Comparison of ENCODE assay signal across 14 cellular contexts in the genomic region with DNA sequence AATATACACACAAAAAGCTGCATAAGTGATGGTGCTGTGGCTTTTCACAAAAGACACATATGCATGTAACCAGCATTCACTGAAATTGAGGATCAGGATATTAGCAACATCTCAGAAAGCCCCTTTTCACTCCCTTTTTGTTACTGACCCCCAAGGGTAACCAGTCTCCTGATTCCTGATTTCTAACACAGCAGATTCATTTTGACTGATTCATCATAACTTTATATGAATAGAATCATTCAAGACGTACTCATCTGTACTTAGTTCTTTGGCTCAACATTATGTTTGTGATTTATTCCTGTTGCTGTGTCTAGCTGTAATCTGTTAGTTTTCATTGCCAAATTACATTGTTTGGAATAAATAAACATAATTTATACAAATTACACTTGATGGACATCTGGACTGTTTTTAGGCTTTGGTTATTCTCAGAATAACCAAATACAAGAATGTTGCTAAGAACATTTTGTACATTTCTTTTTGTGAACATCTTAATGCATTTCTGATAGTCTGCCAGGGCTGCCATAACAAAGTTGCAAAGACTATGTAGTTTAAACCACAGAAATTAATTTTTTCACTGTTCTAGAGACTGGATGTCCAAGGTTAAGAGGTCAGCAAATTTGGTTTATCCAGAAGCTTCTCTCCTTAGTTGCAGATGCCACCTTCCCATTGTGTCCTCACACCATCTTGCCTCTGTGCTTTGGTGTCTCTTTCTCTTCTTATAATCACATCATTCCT.
A peak's percentile ranks its signal among the peaks of the same experiment; 100 is the strongest.
DNase-seq lines count a peak whose midpoint lies in the region; ATAC-seq and TF ChIP-seq lines count a peak whose summit lies in the region.
"Had no signal": no experiment of that assay in that cellular context is flagged by ENCODE, and none has a peak within 500 bp of the region (broad histone marks: within the 10 kb centered on the region; RNA-seq: fewer than 3 reads in every experiment).

No MANE protein-coding gene starts in this region.

- no peak overlapping the region for H3K4me3 ChIP-seq in fibroblast of the aortic adventitia (ENCODE audit: low read depth, low read length)
- no peak overlapping the region for H3K4me3 ChIP-seq in retinal pigment epithelial cell (ENCODE audit: low read length)
- H3K4me3 ChIP-seq: thoracic aorta had no signal

- H3K36me3 Mint-ChIP-seq in effector memory CD8-positive, alpha-beta T cell (ENCODE audit: insufficient read depth) = no peaks in the 10 kb centered on the region
- H3K36me3 Mint-ChIP-seq: activated naive CD8-positive, alpha-beta T cell had no signal

- ATAC-seq in effector memory CD8-positive, alpha-beta T cell (replicated peaks) = no peak
- ATAC-seq in GM18907 (IDR thresholded peaks at IDR 0.05; ENCODE audit: unreplicated experiment) = no peak

- H3K9me3 Mint-ChIP-seq in effector memory CD8-positive, alpha-beta T cell = no peaks in the 10 kb centered on the region
- H3K9me3 Mint-ChIP-seq: nephron had no signal

- H3K27me3 Mint-ChIP-seq in effector memory CD8-positive, alpha-beta T cell = peaks cover 17 to 41% of the 10 kb centered on the region in 2 donors
- H3K27me3 Mint-ChIP-seq: activated naive CD8-positive, alpha-beta T cell had no signal

- no peak overlapping the region for H3K4me3 Mint-ChIP-seq in effector memory CD8-positive, alpha-beta T cell
- H3K4me3 Mint-ChIP-seq: activated naive CD8-positive, alpha-beta T cell; nephron had no signal

- peak; percentile 7 for DNase-seq in EL
- DNase-seq in amniotic epithelial cell (ENCODE audit: low read depth) = peak; percentile 43
- peak; percentile 19 for DNase-seq in fibroblast of the aortic adventitia (ENCODE audit: low read depth)
- DNase-seq in retinal pigment epithelial cell (ENCODE audit: low read depth) = peak; percentile 25
- no peak for DNase-seq in effector memory CD8-positive, alpha-beta T cell
- DNase-seq in GM20000 (ENCODE audit: low spot score) = no peak
- DNase-seq in amniotic stem cell (lab: John Stamatoyannopoulos, UW) = no peak
- DNase-seq: activated CD4-positive, CD25-positive, alpha-beta regulatory T cell; activated CD8-positive, alpha-beta memory T cell treated with anti-CD3 and anti-CD28 coated beads, Interleukin-2, amount 50 U/mL, for 48 hours; NCI-H1048 had no signal

- no peak overlapping the region for H3K27ac Mint-ChIP-seq in effector memory CD8-positive, alpha-beta T cell
- H3K27ac Mint-ChIP-seq: activated naive CD8-positive, alpha-beta T cell had no signal

- no peak for TF ChIP-seq CTCF in fibroblast of the aortic adventitia (IDR thresholded peaks at IDR 0.05; ENCODE audit: insufficient read depth, low read length)
- TF ChIP-seq CTCF in retinal pigment epithelial cell (conservative IDR thresholded peaks at IDR 0.05; ENCODE audit: low read depth, low read length) = no peak
- no peak for TF ChIP-seq CTCF in GM20000 (IDR thresholded peaks at IDR 0.05; ENCODE audit: extremely low read depth, missing control alignments)

- no peaks in the 10 kb centered on the region for H3K4me1 Mint-ChIP-seq in effector memory CD8-positive, alpha-beta T cell (ENCODE audit: low read depth in 2 of 2)
- H3K4me1 Mint-ChIP-seq: nephron had no signal

Comparison
In these comparisons a context has a peak if more than half of its experiments do, and no peak if none do; other contexts are left out.
1. DNase-seq: peak in EL (single experiment), amniotic epithelial cell (single experiment), fibroblast of the aortic adventitia (single experiment) and retinal pigment epithelial cell (single experiment); none in effector memory CD8-positive, alpha-beta T cell (0 of 3), GM20000 (single experiment) and amniotic stem cell (single experiment).